ENCODE assay signal across 8 cellular contexts in genomic region chr1:160284782-160285344, GRCh38. TPM values are rescaled to one million over a fixed set of nuclear protein-coding genes. Genes with fewer than 3 reads are reported as not detected.
DNase-seq lines count a peak whose midpoint lies in the region; ATAC-seq and TF ChIP-seq lines count a peak whose summit lies in the region.

PEX19 (minus strand) TSS chr1:160285133; CDS start chr1:160285124, 9 bp downstream.

- ATAC-seq in GM18873 (IDR thresholded peaks at IDR 0.05; ENCODE audit: low FRiP score, unreplicated experiment) (peak; percentile 84), HG03139 (IDR thresholded peaks at IDR 0.05; ENCODE audit: unreplicated experiment) (peak; percentile 92)

- DNase-seq in ACHN (peak; percentile 93), NCI-H2227 (lab: John Stamatoyannopoulos, UW; ENCODE audit: unreplicated experiment) (peak; percentile 96), WERI-Rb-1 (peak; percentile 99), mammary epithelial cell (peak; percentile 87)

- H3K79me2 ChIP-seq in mammary epithelial cell (ENCODE audit: insufficient read depth, low read length) = peaks cover 24% of the 10 kb centered on the region

- dilution Hi-C loops in mammary epithelial cell (cut with HindIII; ENCODE audit: low sequenced_read_pairs) = no loop called here

- no peaks in the 10 kb centered on the region for H4K20me1 ChIP-seq in mammary epithelial cell (ENCODE audit: insufficient read depth, low read length)

- in situ Hi-C loops in ACHN (cut with HindIII; ENCODE audit: low pct_ligation_motif_present, low pct_unique_long_range_greater_than_20kb, low sequenced_read_pairs) (no loop called here), mammary epithelial cell (cut with MboI; ENCODE audit: low sequenced_read_pairs in 2 of 2) (no loop called here)

- no peaks in the 10 kb centered on the region for H3K9me3 ChIP-seq in WERI-Rb-1 (ENCODE audit: severe bottlenecking)
- no peaks in the 10 kb centered on the region for H3K9me3 ChIP-seq in mammary epithelial cell (replicated peaks; ENCODE audit: insufficient read depth, low read length)
- H3K9me3 ChIP-seq in iPS-20b (ENCODE audit: insufficient read depth, low read depth, low read length) = no peaks in the 10 kb centered on the region

- peak within 1 kb of the TSS; percentile 82 for H3K4me3 ChIP-seq in WERI-Rb-1 (ENCODE audit: low read depth, low read length)
- peak within 1 kb of the TSS; percentile 79 to 90 (median 84) for H3K4me3 ChIP-seq in mammary epithelial cell (replicated peaks in 1 of 3; ENCODE audit: insufficient read depth in 1 of 3, low read depth in 2 of 3, low read length in 3 of 3)
- peak within 1 kb of the TSS; percentile 85 for H3K4me3 ChIP-seq in iPS-20b (ENCODE audit: low read length)
- H3K4me3 ChIP-seq in skin epidermis = peak within 1 kb of the TSS; percentile 64 to 87 (median 81)

- H3K4me2 ChIP-seq in mammary epithelial cell (ENCODE audit: insufficient read depth, low read depth, low read length) = peak within 1 kb of the TSS; percentile 83

- H3K27ac ChIP-seq in WERI-Rb-1 = peak within 1 kb of the TSS; percentile 80
- peak within 1 kb of the TSS; percentile 74 for H3K27ac ChIP-seq in mammary epithelial cell (ENCODE audit: insufficient read depth, low read depth, low read length)
- peak within 1 kb of the TSS; percentile 84 for H3K27ac ChIP-seq in iPS-20b (ENCODE audit: low read length)
- H3K27ac ChIP-seq in skin epidermis = peak within 1 kb of the TSS; percentile 74 to 98 (median 90)

- H3K4me1 ChIP-seq in mammary epithelial cell (ENCODE audit: insufficient read depth, low read length) = peaks cover 16% of the 10 kb centered on the region
- 0 out of 2 replicates have a peak, but pooled peaks cover 3% of the 10 kb centered on the region for H3K4me1 ChIP-seq in iPS-20b (ENCODE audit: insufficient read depth, low read length)

- intact Hi-C loops in mammary epithelial cell (cut with micrococcal nuclease) = loop anchor here (1.0 kb wide), 1 partner anchor 23 kb away; the partner anchor contains the start of gene DCAF8

- TSS peak; percentile 10 for BruUV-seq in mammary epithelial cell (replicated peaks; lab: Mats Ljungman, UMichigan)

- 0% methylated on average over 18 of the region's 27 CpGs for WGBS in mammary epithelial cell (ENCODE audit: low coverage, missing lambda C conversion rate)

- no peaks in the 10 kb centered on the region for H3K27me3 ChIP-seq in WERI-Rb-1 (ENCODE audit: insufficient read depth, low read depth, severe bottlenecking)
- H3K27me3 ChIP-seq in mammary epithelial cell (ENCODE audit: insufficient read depth, low read length) = no peaks in the 10 kb centered on the region
- no peaks in the 10 kb centered on the region for H3K27me3 ChIP-seq in iPS-20b (ENCODE audit: insufficient read depth, low read length)

- CTCF ChIA-PET in mammary epithelial cell (lab: Charles Lee; ENCODE audit: low non-redundant PET) = interaction anchor here (0.6 kb wide), 2 partner anchors 33 to 180 kb away, joined by 3 to 4 read pairs; no protein-coding TSS in a partner anchor

- H3K9ac ChIP-seq in mammary epithelial cell (ENCODE audit: insufficient read depth, low read length) (peak within 1 kb of the TSS; percentile 92), iPS-20b (ENCODE audit: low read depth, low read length) (peak within 1 kb of the TSS; percentile 97)

- H2AFZ ChIP-seq in mammary epithelial cell (ENCODE audit: low read depth, low read length) = peak within 1 kb of the TSS; percentile 94

- peaks cover 42% of the 10 kb centered on the region for H3K36me3 ChIP-seq in WERI-Rb-1
- H3K36me3 ChIP-seq in mammary epithelial cell (ENCODE audit: insufficient read depth, low read length) = peaks cover 14% of the 10 kb centered on the region
- peaks cover 40% of the 10 kb centered on the region for H3K36me3 ChIP-seq in iPS-20b (ENCODE audit: insufficient read depth, low read depth, low read length)

- no peak for TF ChIP-seq CTCF in WERI-Rb-1 (IDR thresholded peaks at IDR 0.05; ENCODE audit: low read depth, low read length)
- no peak for TF ChIP-seq CTCF in mammary epithelial cell (conservative IDR thresholded peaks at IDR 0.05 in 1 of 2, IDR thresholded peaks at IDR 0.05 in 1 of 2; ENCODE audit: extremely low read depth in 1 of 2, insufficient read depth in 1 of 2, low read depth in 1 of 2, low read length in 2 of 2)

RNA-seq across cellular contexts. Expression of gene PEX19, which starts in this region (rescaled TPM):
- 10 to 100 TPM; 50.3 to 51.3 TPM for total RNA-seq in mammary epithelial cell
- 32.1 TPM for polyA plus RNA-seq in mammary epithelial cell
- 31.3 TPM for polyA minus RNA-seq in mammary epithelial cell

Comparison
In these comparisons a context has a peak if more than half of its experiments do, and no peak if none do; other contexts are left out.
1. Peak in every context shown above with its lines: DNase-seq, ATAC-seq, H3K4me3 ChIP-seq and H3K27ac ChIP-seq.